Comparison of ENCODE assay signal across 9 cellular contexts in genomic region chr6:56863366-56863765, GRCh38.
DNase-seq lines count a peak whose midpoint lies in the region; ATAC-seq and TF ChIP-seq lines count a peak whose summit lies in the region.
"Had no signal": no experiment of that assay in that cellular context is flagged by ENCODE, and none has a peak within 500 bp of the region (broad histone marks: within the 10 kb centered on the region; RNA-seq: fewer than 3 reads in every experiment).

No MANE protein-coding gene starts in this region.

- H3K4me2 ChIP-seq in skeletal muscle satellite cell (ENCODE audit: low read length), result peak overlapping the region; percentile 62

- H3K27me3 ChIP-seq in skeletal muscle satellite cell (ENCODE audit: control insufficient read depth, insufficient read depth, low read length), result no peaks in the 10 kb centered on the region
- no peaks in the 10 kb centered on the region for H3K27me3 ChIP-seq in dorsolateral prefrontal cortex
- H3K27me3 ChIP-seq: thyroid gland had no signal

- H3K9ac ChIP-seq in skeletal muscle satellite cell (ENCODE audit: low read depth, low read length), result peak overlapping the region; percentile 76

- TF ChIP-seq CTCF in HEK293 (tag by site-specific recombination; IDR thresholded peaks at IDR 0.05), result no peak
- TF ChIP-seq CTCF in foreskin fibroblast (IDR thresholded peaks at IDR 0.05; ENCODE audit: low read depth, low read length), result no peak
- no peak for TF ChIP-seq CTCF in dorsolateral prefrontal cortex (IDR thresholded peaks at IDR 0.05 in 54 of 56, conservative IDR thresholded peaks at IDR 0.05 in 2 of 56; ENCODE audit: low read depth in 1 of 56, partially characterized antibody in 56 of 56)

- H3K9me3 ChIP-seq in HEK293 (ENCODE audit: control insufficient read depth, insufficient read depth, low read depth, low read length) (no peaks in the 10 kb centered on the region), skeletal muscle satellite cell (replicated peaks; ENCODE audit: low read length) (no peaks in the 10 kb centered on the region)
- H3K9me3 ChIP-seq: thyroid gland had no signal

- H3K4me1 ChIP-seq in HEK293 (ENCODE audit: control insufficient read depth, insufficient read depth, low read length) (peaks cover 30% of the 10 kb centered on the region), skeletal muscle satellite cell (ENCODE audit: control insufficient read depth, insufficient read depth, low read length) (peaks cover 75% of the 10 kb centered on the region)
- H3K4me1 ChIP-seq: thyroid gland had no signal

- ATAC-seq in SK-N-SH treated with all-trans-retinoic acid at 6 μM for 48 hours, result peak; percentile 23; the same call in 2 of the 3 replicates
- no peak for ATAC-seq in HG03469 (IDR thresholded peaks at IDR 0.05; ENCODE audit: unreplicated experiment)

- H3K27ac ChIP-seq in HEK293 (ENCODE audit: extremely low read depth, low read depth, low read length) (no peak overlapping the region), dorsolateral prefrontal cortex (no peak overlapping the region)
- H3K27ac ChIP-seq: thyroid gland had no signal

- CTCF ChIA-PET in HEK293 (lab: Yijun Ruan, JAX), result interaction anchor here (0.5 to 8.8 kb wide), 8 partner anchors 12 to 171 kb away, joined by 3 to 94 read pairs (median 5); no protein-coding TSS in a partner anchor

- POLR2A ChIA-PET in HEK293 (lab: Yijun Ruan, JAX), result interaction anchor here (1.4 kb wide), 1 partner anchor 19 kb away, joined by 3 read pairs; no protein-coding TSS in a partner anchor

- H3K36me3 ChIP-seq in HEK293 (ENCODE audit: control insufficient read depth in 2 of 2, insufficient read depth in 1 of 2, low read length in 2 of 2) (no peaks in the 10 kb centered on the region), skeletal muscle satellite cell (ENCODE audit: insufficient read depth, low read length) (no peaks in the 10 kb centered on the region)
- H3K36me3 ChIP-seq: thyroid gland had no signal

- DNase-seq in foreskin fibroblast (peak; percentile 94 to 97), NCI-H510A (lab: John Stamatoyannopoulos, UW) (no peak), NCI-H526 (lab: John Stamatoyannopoulos, UW) (no peak), dorsolateral prefrontal cortex (no peak)
- DNase-seq: thyroid gland had no signal

- intact Hi-C loops in dorsolateral prefrontal cortex (cut with DNase I), result no loop called here

- H3K4me3 ChIP-seq in HEK293 (ENCODE audit: low read depth, low read length), result no peak overlapping the region
- no peak overlapping the region for H3K4me3 ChIP-seq in foreskin fibroblast (ENCODE audit: low read depth in 1 of 2, low read length in 2 of 2)
- peak overlapping the region; percentile 15 for H3K4me3 ChIP-seq in skeletal muscle satellite cell (ENCODE audit: low read length)
- H3K4me3 ChIP-seq in dorsolateral prefrontal cortex, result no peak overlapping the region
- H3K4me3 ChIP-seq: thyroid gland had no signal

TF ChIP-seq in HEK293, 187 proteins besides CTCF, POLR2A, EP300 and RAD21:
- TF ChIP-seq ZNF521 (tag by site-specific recombination; IDR thresholded peaks at IDR 0.05) (no peak), ZNF366 (tag by site-specific recombination; conservative IDR thresholded peaks at IDR 0.05) (no peak), KLF1 (tag by site-specific recombination; IDR thresholded peaks at IDR 0.05) (0 out of 2 replicates have a peak, but pooled peaks have one; percentile 38), ZXDB (tag by site-specific recombination; IDR thresholded peaks at IDR 0.05) (no peak), ZNF280D (tag by site-specific recombination; IDR thresholded peaks at IDR 0.05) (no peak)
TF ChIP-seq in HEK293: peak in this region for 1.

TF ChIP-seq in SK-N-SH treated with all-trans-retinoic acid at 6 μM for 48 hours, 23 proteins besides CTCF, POLR2A, EP300 and RAD21:
- TF ChIP-seq, protein P1, sequence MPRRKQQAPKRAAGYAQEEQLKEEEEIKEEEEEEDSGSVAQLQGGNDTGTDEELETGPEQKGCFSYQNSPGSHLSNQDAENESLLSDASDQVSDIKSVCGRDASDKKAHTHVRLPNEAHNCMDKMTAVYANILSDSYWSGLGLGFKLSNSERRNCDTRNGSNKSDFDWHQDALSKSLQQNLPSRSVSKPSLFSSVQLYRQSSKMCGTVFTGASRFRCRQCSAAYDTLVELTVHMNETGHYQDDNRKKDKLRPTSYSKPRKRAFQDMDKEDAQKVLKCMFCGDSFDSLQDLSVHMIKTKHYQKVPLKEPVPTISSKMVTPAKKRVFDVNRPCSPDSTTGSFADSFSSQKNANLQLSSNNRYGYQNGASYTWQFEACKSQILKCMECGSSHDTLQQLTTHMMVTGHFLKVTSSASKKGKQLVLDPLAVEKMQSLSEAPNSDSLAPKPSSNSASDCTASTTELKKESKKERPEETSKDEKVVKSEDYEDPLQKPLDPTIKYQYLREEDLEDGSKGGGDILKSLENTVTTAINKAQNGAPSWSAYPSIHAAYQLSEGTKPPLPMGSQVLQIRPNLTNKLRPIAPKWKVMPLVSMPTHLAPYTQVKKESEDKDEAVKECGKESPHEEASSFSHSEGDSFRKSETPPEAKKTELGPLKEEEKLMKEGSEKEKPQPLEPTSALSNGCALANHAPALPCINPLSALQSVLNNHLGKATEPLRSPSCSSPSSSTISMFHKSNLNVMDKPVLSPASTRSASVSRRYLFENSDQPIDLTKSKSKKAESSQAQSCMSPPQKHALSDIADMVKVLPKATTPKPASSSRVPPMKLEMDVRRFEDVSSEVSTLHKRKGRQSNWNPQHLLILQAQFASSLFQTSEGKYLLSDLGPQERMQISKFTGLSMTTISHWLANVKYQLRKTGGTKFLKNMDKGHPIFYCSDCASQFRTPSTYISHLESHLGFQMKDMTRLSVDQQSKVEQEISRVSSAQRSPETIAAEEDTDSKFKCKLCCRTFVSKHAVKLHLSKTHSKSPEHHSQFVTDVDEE (CRISPR knock-in tag; IDR thresholded peaks at IDR 0.05), result no peak
- TF ChIP-seq ARNTL (CRISPR knock-in tag; IDR thresholded peaks at IDR 0.05; ENCODE audit: borderline replicate concordance, low read depth) (no peak), ZNF8 (CRISPR knock-in tag; IDR thresholded peaks at IDR 0.05) (no peak), ISL1 (CRISPR knock-in tag; IDR thresholded peaks at IDR 0.05) (no peak)
TF ChIP-seq in SK-N-SH treated with all-trans-retinoic acid at 6 μM for 48 hours: peak in this region for 0.

Comparison
In these comparisons a context has a peak if more than half of its experiments do, and no peak if none do; other contexts are left out.
1. DNase-seq: peak in foreskin fibroblast (2 of 2); none in NCI-H510A (single experiment), NCI-H526 (0 of 2) and dorsolateral prefrontal cortex (0 of 10).